ENCODE assay signal across 20 cellular contexts in genomic region chr11:9922806-9923205, GRCh38.
DNase-seq lines count a peak whose midpoint lies in the region; ATAC-seq and TF ChIP-seq lines count a peak whose summit lies in the region.
"Had no signal": no experiment of that assay in that cellular context is flagged by ENCODE, and none has a peak within 500 bp of the region (broad histone marks: within the 10 kb centered on the region; RNA-seq: fewer than 3 reads in every experiment).

No MANE protein-coding gene starts in this region.

- peaks cover 2% of the 10 kb centered on the region for H3K36me3 Mint-ChIP-seq in neural progenitor cell
- H3K36me3 Mint-ChIP-seq in stimulated activated effector memory CD8-positive, alpha-beta T cell treated with anti-CD3 and anti-CD28 coated beads, Interleukin-12 subunit alpha, Interleukin-12 subunit beta, amount 100 ng/mL, for 72 hours = no peaks in the 10 kb centered on the region
- H3K36me3 Mint-ChIP-seq: activated naive CD8-positive, alpha-beta T cell treated with anti-CD3 and anti-CD28 coated beads, Interleukin-2, amount 10 ng/mL, durations not matched to agents 7 days and 5 days had no signal

- H3K27ac Mint-ChIP-seq in neural progenitor cell = no peak overlapping the region
- no peak overlapping the region for H3K27ac Mint-ChIP-seq in stimulated activated effector memory CD8-positive, alpha-beta T cell treated with anti-CD3 and anti-CD28 coated beads, Interleukin-12 subunit alpha, Interleukin-12 subunit beta, amount 100 ng/mL, for 72 hours
- H3K27ac Mint-ChIP-seq: activated B cell treated with CpG ODN at 0.5 μM for 24 hours; activated naive CD8-positive, alpha-beta T cell treated with anti-CD3 and anti-CD28 coated beads, Interleukin-2, amount 10 ng/mL, durations not matched to agents 7 days and 5 days; IgD-negative memory B cell; memory B cell had no signal

- H3K4me3 ChIP-seq in SK-N-MC = peak overlapping the region; percentile 64
- H3K4me3 ChIP-seq in neural progenitor cell = peak overlapping the region; percentile 20
- H3K4me3 ChIP-seq: gastrocnemius medialis, psoas muscle, SJSA1 had no signal

- H3K4me3 Mint-ChIP-seq in neural progenitor cell = no peak overlapping the region
- H3K4me3 Mint-ChIP-seq in stimulated activated effector memory CD8-positive, alpha-beta T cell treated with anti-CD3 and anti-CD28 coated beads, Interleukin-12 subunit alpha, Interleukin-12 subunit beta, amount 100 ng/mL, for 72 hours = no peak overlapping the region
- H3K4me3 Mint-ChIP-seq: activated B cell treated with CpG ODN at 0.5 μM for 24 hours; activated naive CD8-positive, alpha-beta T cell treated with anti-CD3 and anti-CD28 coated beads, Interleukin-2, amount 10 ng/mL, durations not matched to agents 7 days and 5 days; IgD-negative memory B cell; memory B cell had no signal

- peak overlapping the region; percentile 95 for H2AFZ ChIP-seq in neural progenitor cell (replicated peaks)

- no peaks in the 10 kb centered on the region for H3K79me2 ChIP-seq in neural progenitor cell (ENCODE audit: low read depth)

- peak overlapping the region; percentile 94 for H3K27ac ChIP-seq in SK-N-MC
- H3K27ac ChIP-seq in neural progenitor cell = peak overlapping the region; percentile 85
- H3K27ac ChIP-seq: gastrocnemius medialis, psoas muscle, SJSA1 had no signal

- no peaks in the 10 kb centered on the region for H3K27me3 Mint-ChIP-seq in neural progenitor cell (ENCODE audit: insufficient read depth, low read depth)
- H3K27me3 Mint-ChIP-seq: activated naive CD8-positive, alpha-beta T cell treated with anti-CD3 and anti-CD28 coated beads, Interleukin-2, amount 10 ng/mL, durations not matched to agents 7 days and 5 days; IgD-negative memory B cell; memory B cell had no signal

- H3K4me2 ChIP-seq in neural progenitor cell = peak overlapping the region; percentile 75

- H4K20me1 ChIP-seq in neural progenitor cell (ENCODE audit: low read depth) = no peaks in the 10 kb centered on the region

- H3K4me1 Mint-ChIP-seq in neural progenitor cell = peaks cover 16% of the 10 kb centered on the region
- no peaks in the 10 kb centered on the region for H3K4me1 Mint-ChIP-seq in stimulated activated effector memory CD8-positive, alpha-beta T cell treated with anti-CD3 and anti-CD28 coated beads, Interleukin-12 subunit alpha, Interleukin-12 subunit beta, amount 100 ng/mL, for 72 hours
- H3K4me1 Mint-ChIP-seq: activated B cell treated with CpG ODN at 0.5 μM for 24 hours, IgD-negative memory B cell, memory B cell had no signal

- no peaks in the 10 kb centered on the region for H3K36me3 ChIP-seq in SK-N-MC (ENCODE audit: insufficient read depth, low read length)
- no peaks in the 10 kb centered on the region for H3K36me3 ChIP-seq in neural progenitor cell
- H3K36me3 ChIP-seq: BE2C, gastrocnemius medialis, SJSA1 had no signal

- H3K9me3 ChIP-seq in SK-N-MC (ENCODE audit: low read depth, low read length) (no peaks in the 10 kb centered on the region; the same call in none of the 2 replicates), neural progenitor cell (ENCODE audit: low read depth) (no peaks in the 10 kb centered on the region)
- H3K9me3 ChIP-seq: BE2C, gastrocnemius medialis, psoas muscle, SJSA1 had no signal

- peak overlapping the region; percentile 54 for H3K9ac ChIP-seq in SK-N-MC (ENCODE audit: insufficient read length)
- H3K9ac ChIP-seq in neural progenitor cell = no peak overlapping the region

- ATAC-seq in GM18868 (IDR thresholded peaks at IDR 0.05; ENCODE audit: unreplicated experiment) = no peak
- no peak for ATAC-seq in stimulated activated effector memory CD8-positive, alpha-beta T cell treated with anti-CD3 and anti-CD28 coated beads, Interleukin-12 subunit alpha, Interleukin-12 subunit beta, amount 100 ng/mL, for 72 hours
- ATAC-seq: gastrocnemius medialis, psoas muscle had no signal

- peaks cover 21% of the 10 kb centered on the region for H3F3A ChIP-seq in neural progenitor cell (ENCODE audit: low read depth)

- peak; percentile 22 for DNase-seq in G401 (ENCODE audit: low spot score)
- no peak for DNase-seq in SK-N-MC (ENCODE audit: low read depth, low spot score)
- DNase-seq in globus pallidus (ENCODE audit: low spot score) = peak; percentile 3
- DNase-seq in neural progenitor cell (ENCODE audit: low spot score) = peak; percentile 41
- DNase-seq in COLO668 (lab: John Stamatoyannopoulos, UW; ENCODE audit: unreplicated experiment) = no peak
- DNase-seq in stimulated activated effector memory CD8-positive, alpha-beta T cell treated with anti-CD3 and anti-CD28 coated beads, Interleukin-12 subunit alpha, Interleukin-12 subunit beta, amount 100 ng/mL, for 72 hours (ENCODE audit: low spot score in 2 of 2) = no peak
- no peak for DNase-seq in NCI-H69 (lab: John Stamatoyannopoulos, UW)
- DNase-seq: activated B cell treated with CpG ODN at 0.5 μM for 24 hours; activated naive CD8-positive, alpha-beta T cell treated with anti-CD3 and anti-CD28 coated beads, Interleukin-2, amount 10 ng/mL, durations not matched to agents 7 days and 5 days; BE2C; cortex of kidney; gastrocnemius medialis; NCI-H1694; psoas muscle; stimulated activated CD4-positive, alpha-beta T cell treated with anti-CD3 and anti-CD28 coated beads, Interleukin-2, amount 100 ng/mL, for 48 hours; stimulated activated naive CD4-positive, alpha-beta T cell had no signal

- H3K27me3 ChIP-seq in neural progenitor cell = no peaks in the 10 kb centered on the region
- H3K27me3 ChIP-seq: BE2C, gastrocnemius medialis, SJSA1 had no signal

- no peak for TF ChIP-seq CTCF in neural progenitor cell (IDR thresholded peaks at IDR 0.05)

- H3K4me1 ChIP-seq in neural progenitor cell = peaks cover 17% of the 10 kb centered on the region
- H3K4me1 ChIP-seq: BE2C, gastrocnemius medialis, psoas muscle had no signal

- no peaks in the 10 kb centered on the region for H3K9me3 Mint-ChIP-seq in neural progenitor cell
- no peaks in the 10 kb centered on the region for H3K9me3 Mint-ChIP-seq in stimulated activated effector memory CD8-positive, alpha-beta T cell treated with anti-CD3 and anti-CD28 coated beads, Interleukin-12 subunit alpha, Interleukin-12 subunit beta, amount 100 ng/mL, for 72 hours
- H3K9me3 Mint-ChIP-seq: activated B cell treated with CpG ODN at 0.5 μM for 24 hours; activated naive CD8-positive, alpha-beta T cell treated with anti-CD3 and anti-CD28 coated beads, Interleukin-2, amount 10 ng/mL, durations not matched to agents 7 days and 5 days; IgD-negative memory B cell; memory B cell had no signal

- in situ Hi-C loops in G401 (cut with HindIII; ENCODE audit: low sequenced_read_pairs) = no loop called here

Comparison
In these comparisons a context has a peak if more than half of its experiments do, and no peak if none do; other contexts are left out.
1. DNase-seq: peak in G401 (single experiment), globus pallidus (single experiment) and neural progenitor cell (single experiment); none in SK-N-MC (single experiment), COLO668 (single experiment), stimulated activated effector memory CD8-positive, alpha-beta T cell treated with anti-CD3 and anti-CD28 coated beads, Interleukin-12 subunit alpha, Interleukin-12 subunit beta, amount 100 ng/mL, for 72 hours (0 of 2) and NCI-H69 (single experiment).